Comparison of ENCODE assay signal across 21 cellular contexts in the genomic region with DNA sequence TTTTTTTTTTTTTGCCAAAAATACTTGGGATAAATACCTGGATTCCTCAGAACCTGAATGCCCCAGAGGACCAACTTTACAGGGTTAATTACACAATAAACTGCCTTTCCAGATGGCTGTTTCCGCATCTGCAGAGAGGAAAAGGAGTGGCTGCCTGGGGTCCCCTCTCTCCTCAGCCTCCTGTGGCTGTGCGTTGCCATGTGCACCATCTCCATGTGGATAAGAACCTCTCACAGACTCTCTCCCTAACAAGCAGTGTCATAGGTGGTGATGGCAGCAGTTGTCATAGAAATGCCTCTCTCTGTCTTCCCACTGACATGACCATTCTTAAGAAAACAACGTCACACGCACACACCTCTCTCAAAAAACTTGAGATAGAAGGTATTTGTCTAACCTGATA.
"Had no signal": no experiment of that assay in that cellular context is flagged by ENCODE, and none has a peak within 500 bp of the region (broad histone marks: within the 10 kb centered on the region; RNA-seq: fewer than 3 reads in every experiment).

No MANE protein-coding gene starts in this region.

- H3K27me3 ChIP-seq: neutrophil, pancreas, right atrium auricular region, upper lobe of left lung had no signal

- H3K9me3 ChIP-seq: esophagus squamous epithelium, gastroesophageal sphincter, neutrophil, pancreas, psoas muscle, right atrium auricular region, upper lobe of left lung had no signal

- H3K4me3 ChIP-seq: coronary artery, esophagus squamous epithelium, gastroesophageal sphincter, pancreas, psoas muscle, right atrium auricular region, upper lobe of left lung had no signal

- ATAC-seq: gastroesophageal sphincter; natural killer cell treated with Interleukin-12 subunit alpha and Interleukin-12 subunit beta and Interleukin-15 and Interleukin-18, amount 100 ng/mL, for 72 hours; pancreas; psoas muscle; stimulated activated naive CD8-positive, alpha-beta T cell treated with anti-CD3 and anti-CD28 coated beads, Interleukin-15, Interleukin-2, amounts not matched to agents 100 U/mL and 50 U/mL, for 24 hours had no signal

- H3K36me3 ChIP-seq: esophagus squamous epithelium, gastroesophageal sphincter, neutrophil, pancreas, right atrium auricular region, upper lobe of left lung had no signal

- H3K4me1 ChIP-seq: esophagus squamous epithelium, gastroesophageal sphincter, pancreas, psoas muscle, right atrium auricular region had no signal

- DNase-seq: activated B cell treated with CpG ODN at 0.5 μM for 24 hours; activated CD4-positive, alpha-beta T cell treated with anti-CD3 and anti-CD28 coated beads for 4 hours; activated CD4-positive, alpha-beta T cell treated with anti-CD3 and anti-CD28 coated beads, Interleukin-2, amount 50 U/mL, for 48 hours; activated effector memory CD4-positive, alpha-beta T cell treated with anti-CD3 and anti-CD28 coated beads, Interleukin-2, amount 50 U/mL, for 16 hours; activated naive CD4-positive, alpha-beta T cell treated with anti-CD3 and anti-CD28 coated beads, Interleukin-2, amount 10 ng/mL, durations not matched to agents 7 days and 5 days; amygdala; cerebellar nuclear complex; endodermal cell; esophagus squamous epithelium; hypothalamus; pancreas; psoas muscle; stimulated activated CD4-positive, alpha-beta T cell treated with anti-CD3 and anti-CD28 coated beads, Interleukin-4, amount 100 ng/mL, for 4 hours; stimulated activated naive CD8-positive, alpha-beta T cell treated with anti-CD3 and anti-CD28 coated beads, Interleukin-15, Interleukin-2, amounts not matched to agents 100 U/mL and 50 U/mL, for 24 hours; upper lobe of left lung had no signal

- FAIRE-seq: bronchial epithelial cell, pancreas had no signal

- H3K27ac ChIP-seq: coronary artery, esophagus squamous epithelium, gastroesophageal sphincter, neutrophil, pancreas, psoas muscle, right atrium auricular region, upper lobe of left lung had no signal
